11 cellular contexts compared by ENCODE assay signal in genomic region chr10:71314694-71315225, GRCh38. TPM values are rescaled to one million over a fixed set of nuclear protein-coding genes. Genes with fewer than 3 reads are reported as not detected.
DNase-seq lines count a peak whose midpoint lies in the region; ATAC-seq and TF ChIP-seq lines count a peak whose summit lies in the region.
"Had no signal": no experiment of that assay in that cellular context is flagged by ENCODE, and none has a peak within 500 bp of the region (broad histone marks: within the 10 kb centered on the region; RNA-seq: fewer than 3 reads in every experiment).

No MANE protein-coding gene starts in this region.

- BruUV-seq in IMR-90 (replicated peaks; lab: Mats Ljungman, UMichigan), result no TSS peak

- H3K9ac ChIP-seq in IMR-90 (ENCODE audit: low read depth, low read length) (no peak overlapping the region), neural cell (ENCODE audit: low read length) (peak overlapping the region; percentile 9)

- peak overlapping the region; percentile 41; the same call in 1 of the 2 replicates for H3K4me2 ChIP-seq in IMR-90 (ENCODE audit: low read depth, low read length)
- no peak overlapping the region for H3K4me2 ChIP-seq in neural cell (ENCODE audit: low read length)

- TF ChIP-seq EP300 in neural cell (conservative IDR thresholded peaks at IDR 0.05; ENCODE audit: poor library complexity, severe bottlenecking), result no peak

- H3K23ac ChIP-seq in IMR-90 (ENCODE audit: low read depth, low read length), result no peak overlapping the region

- H2BK120ac ChIP-seq in IMR-90 (ENCODE audit: low read depth, low read length), result no peak overlapping the region

- H2BK20ac ChIP-seq in IMR-90 (ENCODE audit: low read depth, low read length), result no peak overlapping the region

- 71% methylated on average over 1 of the region's 11 CpGs; no CpG with 5 or more reads in 1 of the 2 experiments for WGBS in IMR-90 (ENCODE audit: extremely low coverage in 2 of 2, insufficient read length in 1 of 2), 2 experiments

- no peak for DNase-seq in AG10803 (ENCODE audit: low read depth)
- DNase-seq in IMR-90, result no peak
- no peak for DNase-seq in coronary artery (ENCODE audit: low spot score)
- no peak for DNase-seq in DMS79 treated with DMSO at 0.1 percent for 48 hours (lab: John Stamatoyannopoulos, UW)
- DNase-seq in NCI-H69 (lab: John Stamatoyannopoulos, UW), result no peak
- DNase-seq: NCI-H1048 had no signal

- H3K9me2 ChIP-seq in neural cell (ENCODE audit: insufficient read depth, low read length), result no peaks in the 10 kb centered on the region

- H3K4me3 ChIP-seq in AG10803 (ENCODE audit: low read length) (0 out of 2 replicates have a peak overlapping the region, but pooled peaks have one; percentile 27), IMR-90 (ENCODE audit: insufficient read depth, low read depth, low read length) (no peak overlapping the region), coronary artery (peak overlapping the region; percentile 10), neural cell (ENCODE audit: low read length) (peak overlapping the region; percentile 45)
- H3K4me3 ChIP-seq: SJCRH30, thoracic aorta had no signal

- intact Hi-C loops in IMR-90 (cut with micrococcal nuclease), result loop anchor here (1.0 to 10.0 kb wide), 7 partner anchors 63 to 730 kb away; no protein-coding TSS in a partner anchor

- no peak overlapping the region for H4K91ac ChIP-seq in IMR-90 (ENCODE audit: insufficient read depth, low read depth, low read length)

- H3K4ac ChIP-seq in IMR-90 (ENCODE audit: low read depth, low read length), result no peak overlapping the region

- H3K18ac ChIP-seq in IMR-90 (ENCODE audit: low read depth, low read length), result no peak overlapping the region

- dilution Hi-C loops in IMR-90 (cut with HindIII; ENCODE audit: low sequenced_read_pairs, unreplicated experiment), result no loop called here

- H2AFZ ChIP-seq in IMR-90 (replicated peaks; ENCODE audit: low read length, poor library complexity) (peak overlapping the region; percentile 60), neural cell (ENCODE audit: low read depth, low read length) (no peak overlapping the region)

- no peak for TF ChIP-seq RAD21 in IMR-90 (IDR thresholded peaks at IDR 0.05; ENCODE audit: low read length)
- no peak for TF ChIP-seq RAD21 in neural cell (conservative IDR thresholded peaks at IDR 0.05)

- H2BK15ac ChIP-seq in IMR-90 (ENCODE audit: low read depth, low read length), result no peak overlapping the region

- no peak overlapping the region for H3K27ac ChIP-seq in IMR-90 (ENCODE audit: insufficient read depth, low read length)
- H3K27ac ChIP-seq in coronary artery, result no peak overlapping the region
- no peak overlapping the region for H3K27ac ChIP-seq in neural cell (ENCODE audit: low read length)
- H3K27ac ChIP-seq: SJCRH30, thoracic aorta had no signal

- H2AK9ac ChIP-seq in IMR-90 (replicated peaks; ENCODE audit: low read depth, low read length, poor library complexity), result no peak overlapping the region

- no peaks in the 10 kb centered on the region for H3K79me2 ChIP-seq in neural cell (replicated peaks; ENCODE audit: insufficient read depth, low read length)

- ATAC-seq in IMR-90 (ENCODE audit: low read depth) (no peak), GM18861 (IDR thresholded peaks at IDR 0.05; ENCODE audit: unreplicated experiment) (no peak), GM18870 (IDR thresholded peaks at IDR 0.05; ENCODE audit: unreplicated experiment) (no peak)

- no peak for TF ChIP-seq POLR2A in IMR-90 (IDR thresholded peaks at IDR 0.05; ENCODE audit: low read depth, low read length)

- no peaks in the 10 kb centered on the region; the same call in 1 of the 2 replicates for H3K9me1 ChIP-seq in IMR-90 (ENCODE audit: insufficient read depth, low read length)

- TF ChIP-seq CTCF in AG10803 (conservative IDR thresholded peaks at IDR 0.05; ENCODE audit: low read length), result no peak
- no peak for TF ChIP-seq CTCF in IMR-90 (conservative IDR thresholded peaks at IDR 0.05; ENCODE audit: low read depth, low read length)
- TF ChIP-seq CTCF in coronary artery (IDR thresholded peaks at IDR 0.05), result no peak
- TF ChIP-seq CTCF in neural cell (IDR thresholded peaks at IDR 0.05; ENCODE audit: poor library complexity, severe bottlenecking), result no peak

- H3K9me3 ChIP-seq in IMR-90 (ENCODE audit: control insufficient read depth, insufficient read depth, low read length) (no peaks in the 10 kb centered on the region), neural cell (ENCODE audit: low read length) (no peaks in the 10 kb centered on the region)
- H3K9me3 ChIP-seq: SJCRH30, thoracic aorta had no signal

- in situ Hi-C loops in IMR-90 (cut with MboI; ENCODE audit: low sequenced_read_pairs), result loop anchor here (5.0 to 10.0 kb wide), 3 partner anchors 258 to 500 kb away; no protein-coding TSS in a partner anchor

- H4K20me1 ChIP-seq in IMR-90 (ENCODE audit: insufficient read depth, low read length), result no peaks in the 10 kb centered on the region
- H4K20me1 ChIP-seq in neural cell (ENCODE audit: insufficient read depth), result no peaks in the 10 kb centered on the region

- H3K27me3 ChIP-seq in IMR-90 (ENCODE audit: control insufficient read depth, insufficient read depth, low read length), result peaks cover 11% of the 10 kb centered on the region
- no peaks in the 10 kb centered on the region for H3K27me3 ChIP-seq in neural cell (ENCODE audit: insufficient read depth, low read depth, low read length)
- H3K27me3 ChIP-seq: SJCRH30 had no signal

- H3F3A ChIP-seq in neural cell (ENCODE audit: insufficient read depth, low read length, poor library complexity, severe bottlenecking), result no peaks in the 10 kb centered on the region

- H2AK5ac ChIP-seq in IMR-90 (ENCODE audit: low read depth, low read length), result no peak overlapping the region; the same call in 1 of the 2 replicates

- H2BK5ac ChIP-seq in IMR-90 (ENCODE audit: low read depth, low read length, poor library complexity, severe bottlenecking), result no peak overlapping the region

- POLR2A ChIA-PET in IMR-90 (lab: Charles Lee; ENCODE audit: unreplicated experiment), result no interaction called here

- peaks cover 4% of the 10 kb centered on the region; the same call in 1 of the 2 replicates for H3K4me1 ChIP-seq in IMR-90 (ENCODE audit: control insufficient read depth, insufficient read depth, low read length)

- no peak overlapping the region for H4K8ac ChIP-seq in IMR-90 (ENCODE audit: low read depth in 2 of 2, low read length in 2 of 2)

- H3K14ac ChIP-seq in IMR-90 (replicated peaks; ENCODE audit: low read depth, low read length), result no peak overlapping the region

- CTCF ChIA-PET in IMR-90 (lab: Yijun Ruan, JAX), result interaction anchor here (0.7 to 1.6 kb wide), 5 partner anchors 10 to 295 kb away, joined by 3 to 5 read pairs (median 3); no protein-coding TSS in a partner anchor

- no peak overlapping the region for H4K5ac ChIP-seq in IMR-90 (ENCODE audit: low read depth, low read length)

- no peaks in the 10 kb centered on the region for H3K36me3 ChIP-seq in IMR-90 (ENCODE audit: control insufficient read depth, insufficient read depth, low read length)
- H3K36me3 ChIP-seq in neural cell (ENCODE audit: insufficient read depth, low read length), result no peaks in the 10 kb centered on the region
- H3K36me3 ChIP-seq: SJCRH30, thoracic aorta had no signal

- no peak overlapping the region for H3K56ac ChIP-seq in IMR-90 (ENCODE audit: extremely low read depth, insufficient read depth, low read length)

- no peaks in the 10 kb centered on the region for H3K79me1 ChIP-seq in IMR-90 (ENCODE audit: low read depth in 1 of 2, low read length in 2 of 2)

TF ChIP-seq in IMR-90, 13 proteins besides CTCF, POLR2A, EP300 and RAD21:
- TF ChIP-seq CEBPB (IDR thresholded peaks at IDR 0.05; ENCODE audit: low read depth, low read length) (no peak), SMC3 (IDR thresholded peaks at IDR 0.05; ENCODE audit: low read depth, low read length) (no peak), ELK1 (IDR thresholded peaks at IDR 0.05; ENCODE audit: borderline replicate concordance, low read depth, low read length) (no peak)

TF ChIP-seq in neural cell, 6 proteins besides CTCF, POLR2A, EP300 and RAD21:
- TF ChIP-seq TAF1 (IDR thresholded peaks at IDR 0.05; ENCODE audit: low read depth), result no peak
- TF ChIP-seq POLR2AphosphoS5 (IDR thresholded peaks at IDR 0.05), result no peak
- no peak for TF ChIP-seq EZH2 (IDR thresholded peaks at IDR 0.05; ENCODE audit: borderline replicate concordance, insufficient read depth, low read length, poor library complexity, severe bottlenecking)
- no peak for TF ChIP-seq SMC3 (conservative IDR thresholded peaks at IDR 0.05; ENCODE audit: poor library complexity)
- TF ChIP-seq MXI1 (conservative IDR thresholded peaks at IDR 0.05; ENCODE audit: poor library complexity, severe bottlenecking), result no peak
- TF ChIP-seq, protein P1, sequence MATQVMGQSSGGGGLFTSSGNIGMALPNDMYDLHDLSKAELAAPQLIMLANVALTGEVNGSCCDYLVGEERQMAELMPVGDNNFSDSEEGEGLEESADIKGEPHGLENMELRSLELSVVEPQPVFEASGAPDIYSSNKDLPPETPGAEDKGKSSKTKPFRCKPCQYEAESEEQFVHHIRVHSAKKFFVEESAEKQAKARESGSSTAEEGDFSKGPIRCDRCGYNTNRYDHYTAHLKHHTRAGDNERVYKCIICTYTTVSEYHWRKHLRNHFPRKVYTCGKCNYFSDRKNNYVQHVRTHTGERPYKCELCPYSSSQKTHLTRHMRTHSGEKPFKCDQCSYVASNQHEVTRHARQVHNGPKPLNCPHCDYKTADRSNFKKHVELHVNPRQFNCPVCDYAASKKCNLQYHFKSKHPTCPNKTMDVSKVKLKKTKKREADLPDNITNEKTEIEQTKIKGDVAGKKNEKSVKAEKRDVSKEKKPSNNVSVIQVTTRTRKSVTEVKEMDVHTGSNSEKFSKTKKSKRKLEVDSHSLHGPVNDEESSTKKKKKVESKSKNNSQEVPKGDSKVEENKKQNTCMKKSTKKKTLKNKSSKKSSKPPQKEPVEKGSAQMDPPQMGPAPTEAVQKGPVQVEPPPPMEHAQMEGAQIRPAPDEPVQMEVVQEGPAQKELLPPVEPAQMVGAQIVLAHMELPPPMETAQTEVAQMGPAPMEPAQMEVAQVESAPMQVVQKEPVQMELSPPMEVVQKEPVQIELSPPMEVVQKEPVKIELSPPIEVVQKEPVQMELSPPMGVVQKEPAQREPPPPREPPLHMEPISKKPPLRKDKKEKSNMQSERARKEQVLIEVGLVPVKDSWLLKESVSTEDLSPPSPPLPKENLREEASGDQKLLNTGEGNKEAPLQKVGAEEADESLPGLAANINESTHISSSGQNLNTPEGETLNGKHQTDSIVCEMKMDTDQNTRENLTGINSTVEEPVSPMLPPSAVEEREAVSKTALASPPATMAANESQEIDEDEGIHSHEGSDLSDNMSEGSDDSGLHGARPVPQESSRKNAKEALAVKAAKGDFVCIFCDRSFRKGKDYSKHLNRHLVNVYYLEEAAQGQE (IDR thresholded peaks at IDR 0.05; ENCODE audit: borderline replicate concordance), result no peak

RNA-seq across cellular contexts. Expression of gene SLC29A3, which starts 4.3 kb away (rescaled TPM):
- 0.72 and 0.83 TPM in 2 replicates for total RNA-seq in IMR-90 (2012; rRNA removed)
- polyA plus RNA-seq in IMR-90 (2012; rRNA removed), result 3.0 and 3.8 TPM in 2 replicates
- polyA plus RNA-seq in IMR-90 (2012; cell fraction: cytosol; rRNA removed), result 0.79 and 3.2 TPM in 2 replicates
- 1.6 and 2.4 TPM in 2 replicates for polyA plus RNA-seq in IMR-90 (2012; cell fraction: nucleus; rRNA removed; ENCODE audit: low replicate concordance)
- polyA plus RNA-seq in neural cell, result 2.3 and 3.6 TPM in 2 replicates
- polyA minus RNA-seq in neural cell, result 3.1 and 4.1 TPM in 2 replicates
